ENCODE assay signal across 1 cellular context in genomic region chr11:116970485-116971292, GRCh38.
TF ChIP-seq lines count a peak whose summit lies in the region.

No MANE protein-coding gene starts in this region.

TF ChIP-seq in HEK293, 187 proteins besides CTCF, POLR2A, EP300 and RAD21 (continued from another document):
- TF ChIP-seq, protein P1, sequence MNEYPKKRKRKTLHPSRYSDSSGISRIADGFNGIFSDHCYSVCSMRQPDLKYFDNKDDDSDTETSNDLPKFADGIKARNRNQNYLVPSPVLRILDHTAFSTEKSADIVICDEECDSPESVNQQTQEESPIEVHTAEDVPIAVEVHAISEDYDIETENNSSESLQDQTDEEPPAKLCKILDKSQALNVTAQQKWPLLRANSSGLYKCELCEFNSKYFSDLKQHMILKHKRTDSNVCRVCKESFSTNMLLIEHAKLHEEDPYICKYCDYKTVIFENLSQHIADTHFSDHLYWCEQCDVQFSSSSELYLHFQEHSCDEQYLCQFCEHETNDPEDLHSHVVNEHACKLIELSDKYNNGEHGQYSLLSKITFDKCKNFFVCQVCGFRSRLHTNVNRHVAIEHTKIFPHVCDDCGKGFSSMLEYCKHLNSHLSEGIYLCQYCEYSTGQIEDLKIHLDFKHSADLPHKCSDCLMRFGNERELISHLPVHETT (tag by site-specific recombination; IDR thresholded peaks at IDR 0.05), result peak; percentile 65
- TF ChIP-seq SP7 (tag by site-specific recombination; IDR thresholded peaks at IDR 0.05) (peak; percentile 82), ZXDB (tag by site-specific recombination; IDR thresholded peaks at IDR 0.05) (peak; percentile 41; the same call in 1 of the 2 replicates), ZNF610 (tag by site-specific recombination; IDR thresholded peaks at IDR 0.05; ENCODE audit: borderline replicate concordance) (no peak), ZNF416 (tag by site-specific recombination; IDR thresholded peaks at IDR 0.05) (no peak), HIC1 (tag by site-specific recombination; IDR thresholded peaks at IDR 0.05) (peak; percentile 65; the same call in 1 of the 2 replicates), ZNF664 (tag by site-specific recombination; IDR thresholded peaks at IDR 0.05) (peak; percentile 78; the same call in 1 of the 2 replicates), ZBTB20 (tag by site-specific recombination; IDR thresholded peaks at IDR 0.05) (no peak), ZNF544 (tag by site-specific recombination; IDR thresholded peaks at IDR 0.05) (no peak), BCL11A (tag by site-specific recombination; IDR thresholded peaks at IDR 0.05; ENCODE audit: low read depth) (no peak), OSR2 (tag by site-specific recombination; IDR thresholded peaks at IDR 0.05) (peak; percentile 32; the same call in 1 of the 2 replicates), ZBTB7A (tag by site-specific recombination; IDR thresholded peaks at IDR 0.05; ENCODE audit: low read depth) (no peak), ZNF76 (tag by site-specific recombination; IDR thresholded peaks at IDR 0.05; ENCODE audit: borderline replicate concordance, low read depth) (no peak), ZBTB17 (tag by site-specific recombination; IDR thresholded peaks at IDR 0.05) (peak; percentile 26), ZNF132 (tag by site-specific recombination; IDR thresholded peaks at IDR 0.05; ENCODE audit: borderline replicate concordance) (no peak), ZSCAN5A (tag by site-specific recombination; IDR thresholded peaks at IDR 0.05) (0 out of 2 replicates have a peak, but pooled peaks have one; percentile 40)
- TF ChIP-seq, protein P2, sequence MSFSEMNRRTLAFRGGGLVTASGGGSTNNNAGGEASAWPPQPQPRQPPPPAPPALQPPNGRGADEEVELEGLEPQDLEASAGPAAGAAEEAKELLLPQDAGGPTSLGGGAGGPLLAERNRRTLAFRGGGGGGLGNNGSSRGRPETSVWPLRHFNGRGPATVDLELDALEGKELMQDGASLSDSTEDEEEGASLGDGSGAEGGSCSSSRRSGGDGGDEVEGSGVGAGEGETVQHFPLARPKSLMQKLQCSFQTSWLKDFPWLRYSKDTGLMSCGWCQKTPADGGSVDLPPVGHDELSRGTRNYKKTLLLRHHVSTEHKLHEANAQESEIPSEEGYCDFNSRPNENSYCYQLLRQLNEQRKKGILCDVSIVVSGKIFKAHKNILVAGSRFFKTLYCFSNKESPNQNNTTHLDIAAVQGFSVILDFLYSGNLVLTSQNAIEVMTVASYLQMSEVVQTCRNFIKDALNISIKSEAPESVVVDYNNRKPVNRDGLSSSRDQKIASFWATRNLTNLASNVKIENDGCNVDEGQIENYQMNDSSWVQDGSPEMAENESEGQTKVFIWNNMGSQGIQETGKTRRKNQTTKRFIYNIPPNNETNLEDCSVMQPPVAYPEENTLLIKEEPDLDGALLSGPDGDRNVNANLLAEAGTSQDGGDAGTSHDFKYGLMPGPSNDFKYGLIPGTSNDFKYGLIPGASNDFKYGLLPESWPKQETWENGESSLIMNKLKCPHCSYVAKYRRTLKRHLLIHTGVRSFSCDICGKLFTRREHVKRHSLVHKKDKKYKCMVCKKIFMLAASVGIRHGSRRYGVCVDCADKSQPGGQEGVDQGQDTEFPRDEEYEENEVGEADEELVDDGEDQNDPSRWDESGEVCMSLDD (tag by site-specific recombination; IDR thresholded peaks at IDR 0.05), result no peak
TF ChIP-seq in HEK293: peak in this region for 20.
